ENCODE assay signal across 10 cellular contexts in the genomic region with DNA sequence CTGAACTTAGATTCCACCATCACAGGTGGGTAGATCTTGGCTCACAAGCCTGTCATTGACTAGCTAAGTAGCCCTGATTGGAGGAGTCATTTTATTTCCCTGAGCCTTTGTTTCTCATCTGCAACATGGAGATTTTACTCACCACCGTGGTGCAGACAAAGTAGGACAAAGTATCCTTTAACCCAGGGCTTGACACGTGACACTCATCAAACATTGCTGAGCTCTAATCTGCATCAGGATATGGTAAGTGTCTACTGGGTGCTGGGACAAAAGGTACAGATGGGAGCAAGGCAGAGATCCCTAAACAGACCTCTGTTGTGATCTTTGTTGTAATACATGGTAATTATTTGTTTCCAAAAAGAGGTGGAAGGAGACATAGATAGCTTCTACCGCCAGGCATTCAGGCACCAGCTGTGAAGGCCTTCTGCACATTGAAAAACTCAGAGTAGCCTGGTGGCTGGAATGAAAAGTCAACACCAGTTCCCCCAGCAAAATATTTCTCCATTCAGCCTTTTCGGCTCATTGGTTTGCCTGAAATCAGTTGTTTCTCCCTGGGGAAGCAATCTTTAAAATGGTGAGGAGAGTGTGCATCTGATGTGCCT. TPM values are rescaled to one million over a fixed set of nuclear protein-coding genes. Genes with fewer than 3 reads are reported as not detected.
DNase-seq lines count a peak whose midpoint lies in the region; ATAC-seq and TF ChIP-seq lines count a peak whose summit lies in the region.
"Had no signal": no experiment of that assay in that cellular context is flagged by ENCODE, and none has a peak within 500 bp of the region (broad histone marks: within the 10 kb centered on the region; RNA-seq: fewer than 3 reads in every experiment).

No MANE protein-coding gene starts in this region.

- H3K27ac Mint-ChIP-seq in MCF 10A (ENCODE audit: low read depth, unreplicated experiment) (peak overlapping the region; percentile 76), T-helper 17 cell (peak overlapping the region; percentile 59), nephron progenitor cell (no peak overlapping the region)
- H3K27ac Mint-ChIP-seq: stimulated activated memory B cell treated with anti-CD40 and anti-IgM and Interleukin-4, amounts not matched to agents 10 μg/mL and 1 μg/mL and 100 μg/mL, for 72 hours had no signal

- H3K36me3 ChIP-seq in breast epithelium, result no peaks in the 10 kb centered on the region
- H3K36me3 ChIP-seq in iPS-20b (ENCODE audit: insufficient read depth, low read depth, low read length), result no peaks in the 10 kb centered on the region
- H3K36me3 ChIP-seq in upper lobe of right lung, result no peaks in the 10 kb centered on the region

- H3K27me3 Mint-ChIP-seq in MCF 10A (ENCODE audit: insufficient read depth, unreplicated experiment) (no peaks in the 10 kb centered on the region), T-helper 17 cell (no peaks in the 10 kb centered on the region), nephron progenitor cell (ENCODE audit: low read depth, poor library complexity) (peaks cover 21% of the 10 kb centered on the region)

- intact Hi-C loops in MCF 10A (cut with micrococcal nuclease), result no loop called here
- intact Hi-C loops in breast epithelium (cut with DNase I; ENCODE audit: low total_unique reads), result no loop called here
- intact Hi-C loops in upper lobe of right lung (cut with DNase I), result no loop called here

- TF ChIP-seq POLR2A in breast epithelium (IDR thresholded peaks at IDR 0.05), result no peak

- no peaks in the 10 kb centered on the region for H3K27me3 ChIP-seq in breast epithelium
- H3K27me3 ChIP-seq in iPS-20b (ENCODE audit: insufficient read depth, low read length), result no peaks in the 10 kb centered on the region
- no peaks in the 10 kb centered on the region for H3K27me3 ChIP-seq in upper lobe of right lung

- DNase-seq in MCF 10A (ENCODE audit: unreplicated experiment) (no peak), breast epithelium (ENCODE audit: low spot score in 2 of 2) (no peak), T-helper 17 cell (no peak), upper lobe of right lung (no peak), nephron progenitor cell (no peak)
- no peak for DNase-seq in stimulated activated CD4-positive, alpha-beta T cell treated with anti-CD3 and anti-CD28 coated beads, Interleukin-12 subunit alpha, Interleukin-12 subunit beta, amount 100 ng/mL, for 4 hours
- DNase-seq: activated CD4-positive, alpha-beta T cell treated with anti-CD3 and anti-CD28 coated beads, Interleukin-2, amount 50 U/mL, for 48 hours had no signal

- ATAC-seq in T-helper 17 cell (no peak), upper lobe of right lung (no peak), HG03460 (IDR thresholded peaks at IDR 0.05; ENCODE audit: unreplicated experiment) (no peak)
- ATAC-seq: stimulated activated memory B cell treated with anti-CD40 and anti-IgM and Interleukin-4, amounts not matched to agents 10 μg/mL and 1 μg/mL and 100 μg/mL, for 72 hours had no signal

- POLR2A ChIA-PET in MCF 10A (lab: Yijun Ruan, JAX), result interaction anchor here (1.7 to 4.6 kb wide), 3 partner anchors 12 to 41 kb away, joined by 3 to 23 read pairs (median 6); no protein-coding TSS in a partner anchor

- H3K4me1 Mint-ChIP-seq in MCF 10A (ENCODE audit: insufficient read depth, unreplicated experiment) (peaks cover 43% of the 10 kb centered on the region), T-helper 17 cell (peaks cover 40% of the 10 kb centered on the region), nephron progenitor cell (peaks cover 17% of the 10 kb centered on the region)

- H3K27ac ChIP-seq in breast epithelium (no peak overlapping the region), iPS-20b (ENCODE audit: low read length) (no peak overlapping the region), upper lobe of right lung (peak overlapping the region; percentile 88)

- H3K9me3 Mint-ChIP-seq in MCF 10A (ENCODE audit: unreplicated experiment) (no peaks in the 10 kb centered on the region), nephron progenitor cell (no peaks in the 10 kb centered on the region)
- H3K9me3 Mint-ChIP-seq: stimulated activated memory B cell treated with anti-CD40 and anti-IgM and Interleukin-4, amounts not matched to agents 10 μg/mL and 1 μg/mL and 100 μg/mL, for 72 hours had no signal

- H3K9me3 ChIP-seq in breast epithelium (no peaks in the 10 kb centered on the region), T-helper 17 cell (ENCODE audit: control insufficient read depth, low read length, poor library complexity, severe bottlenecking) (no peaks in the 10 kb centered on the region), iPS-20b (ENCODE audit: insufficient read depth, low read depth, low read length) (no peaks in the 10 kb centered on the region), upper lobe of right lung (no peaks in the 10 kb centered on the region)

- H3K4me1 ChIP-seq in breast epithelium (no peaks in the 10 kb centered on the region), iPS-20b (ENCODE audit: insufficient read depth, low read length) (peaks cover 30% of the 10 kb centered on the region), upper lobe of right lung (peaks cover 54% of the 10 kb centered on the region)

- H3K36me3 Mint-ChIP-seq in MCF 10A (ENCODE audit: insufficient read depth, unreplicated experiment) (no peaks in the 10 kb centered on the region), T-helper 17 cell (ENCODE audit: low read depth) (peaks cover 3% of the 10 kb centered on the region), nephron progenitor cell (ENCODE audit: low read depth) (no peaks in the 10 kb centered on the region)
- H3K36me3 Mint-ChIP-seq: stimulated activated memory B cell treated with anti-CD40 and anti-IgM and Interleukin-4, amounts not matched to agents 10 μg/mL and 1 μg/mL and 100 μg/mL, for 72 hours had no signal

- no TSS peak for BruUV-seq in MCF 10A (replicated peaks; lab: Mats Ljungman, UMichigan)

- H3K4me3 ChIP-seq in breast epithelium, result no peak overlapping the region
- H3K4me3 ChIP-seq in iPS-20b (ENCODE audit: low read length), result no peak overlapping the region
- no peak overlapping the region for H3K4me3 ChIP-seq in upper lobe of right lung

- H3K4me3 Mint-ChIP-seq in MCF 10A (ENCODE audit: unreplicated experiment) (no peak overlapping the region), T-helper 17 cell (no peak overlapping the region), nephron progenitor cell (no peak overlapping the region)
- H3K4me3 Mint-ChIP-seq: stimulated activated memory B cell treated with anti-CD40 and anti-IgM and Interleukin-4, amounts not matched to agents 10 μg/mL and 1 μg/mL and 100 μg/mL, for 72 hours had no signal

- peak overlapping the region; percentile 3; the same call in 1 of the 2 replicates for H3K9ac ChIP-seq in iPS-20b (ENCODE audit: low read depth, low read length)

- CTCF ChIA-PET in MCF 10A (lab: Yijun Ruan, JAX), result interaction anchor here (0.6 to 8.6 kb wide), 11 partner anchors 10 to 992 kb away, joined by 3 to 83 read pairs (median 4); a partner anchor contains a TSS

- TF ChIP-seq CTCF in MCF 10A (IDR thresholded peaks at IDR 0.05; ENCODE audit: unreplicated experiment), result no peak
- TF ChIP-seq CTCF in breast epithelium (IDR thresholded peaks at IDR 0.05), result peak in 1 of 3 donors; percentile 9
- no peak for TF ChIP-seq CTCF in upper lobe of right lung (IDR thresholded peaks at IDR 0.05)
- TF ChIP-seq CTCF in nephron progenitor cell (IDR thresholded peaks at IDR 0.05), result no peak

RNA-seq across cellular contexts. Expression of a gene that starts 18.3 kb away (rescaled TPM):
- 151 and 154 TPM in 2 replicates for total RNA-seq in MCF 10A (2022)
- total RNA-seq in breast epithelium, result 10 to 100 TPM; 30.9 to 52.4 (median 38.6) TPM
- total RNA-seq in T-helper 17 cell, result 10 to 100 TPM; 52.0 to 66.9 TPM
- 197 TPM for total RNA-seq in upper lobe of right lung
